In the genomic region with DNA sequence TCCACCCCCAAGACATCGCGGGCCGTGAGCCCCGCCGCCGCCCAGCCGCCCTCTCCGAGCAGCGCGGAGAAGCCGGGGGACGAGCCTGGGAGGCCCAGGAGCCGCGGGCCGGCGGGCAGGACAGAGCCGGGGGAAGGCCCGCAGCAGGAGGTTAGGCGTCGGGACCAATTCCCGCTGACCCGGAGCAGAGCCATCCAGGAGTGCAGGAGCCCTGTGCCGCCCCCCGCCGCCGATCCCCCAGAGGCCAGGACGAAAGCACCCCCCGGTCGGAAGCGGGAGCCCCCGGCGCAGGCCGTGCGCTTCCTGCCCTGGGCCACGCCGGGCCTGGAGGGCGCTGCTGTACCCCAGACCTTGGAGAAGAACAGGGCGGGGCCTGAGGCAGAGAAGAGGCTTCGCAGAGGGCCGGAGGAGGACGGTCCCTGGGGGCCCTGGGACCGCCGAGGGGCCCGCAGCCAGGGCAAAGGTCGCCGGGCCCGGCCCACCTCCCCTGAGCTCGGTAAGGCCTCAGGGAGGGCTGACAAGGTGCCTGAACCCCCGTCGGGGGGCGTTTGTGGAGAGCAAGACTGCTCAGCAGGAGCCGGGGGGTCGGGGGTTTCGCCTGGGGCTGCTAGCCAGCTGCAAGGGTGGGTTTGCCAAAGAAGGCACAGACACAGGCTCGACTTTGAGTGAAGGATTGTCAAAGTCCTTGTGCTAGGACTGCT, we compare ENCODE assay signal across 8 cellular contexts. TPM values are rescaled to one million over a fixed set of nuclear protein-coding genes. Genes with fewer than 3 reads are reported as not detected.
DNase-seq lines count a peak whose midpoint lies in the region; ATAC-seq lines count a peak whose summit lies in the region.
"Had no signal": no experiment of that assay in that cellular context is flagged by ENCODE, and none has a peak within 500 bp of the region (broad histone marks: within the 10 kb centered on the region; RNA-seq: fewer than 3 reads in every experiment).

No MANE protein-coding gene starts in this region.

- peak; percentile 72 for DNase-seq in activated CD8-positive, alpha-beta memory T cell treated with anti-CD3 and anti-CD28 coated beads, Interleukin-2, amount 50 U/mL, for 48 hours
- DNase-seq in mesenchymal stem cell (no peak), NCI-H446 (lab: John Stamatoyannopoulos, UW) (no peak), NOMO-1 (lab: John Stamatoyannopoulos, UW; ENCODE audit: unreplicated experiment in 2 of 2) (no peak)
- DNase-seq: NCI-H2029 treated with DMSO at 0.1 percent for 48 hours had no signal

- peak overlapping the region in 8 of 11 experiments; percentile 11 to 54 (median 38); a peak in 12 of 22 replicates for H3K9ac ChIP-seq in BLaER1 treated with 17β-estradiol and CSF1 and Interleukin-3, amounts not matched to agents 10 nM and 100 nM
- H3K9ac ChIP-seq in mesenchymal stem cell (ENCODE audit: low read length): no peak overlapping the region

- H2BK5ac ChIP-seq in mesenchymal stem cell (ENCODE audit: low read depth, low read length, poor library complexity, severe bottlenecking): no peak overlapping the region

- peaks cover 45 to 68% (median 56%) of the 10 kb centered on the region in 11 experiments for H3K27me3 ChIP-seq in BLaER1 treated with 17β-estradiol and CSF1 and Interleukin-3, amounts not matched to agents 10 nM and 100 nM
- H3K27me3 ChIP-seq in mesenchymal stem cell (ENCODE audit: control insufficient read depth in 1 of 2, insufficient read depth in 1 of 2, low read length in 2 of 2): no peaks in the 10 kb centered on the region

- H2BK12ac ChIP-seq in mesenchymal stem cell (ENCODE audit: low read length in 2 of 2): peak overlapping the region; percentile 18 to 56

- peak overlapping the region in 8 of 10 experiments; percentile 6 to 59 (median 35); a peak in 13 of 20 replicates for H3K4me3 ChIP-seq in BLaER1 treated with 17β-estradiol and CSF1 and Interleukin-3, amounts not matched to agents 10 nM and 100 nM
- H3K4me3 ChIP-seq in mesenchymal stem cell (ENCODE audit: insufficient read depth in 1 of 2, low read depth in 1 of 2, low read length in 2 of 2): no peak overlapping the region

- peak overlapping the region in 1 of 2 experiments; percentile 23 for H3K14ac ChIP-seq in mesenchymal stem cell (ENCODE audit: low read length in 2 of 2)

- H3K4me1 ChIP-seq in BLaER1 treated with 17β-estradiol and CSF1 and Interleukin-3, amounts not matched to agents 10 nM and 100 nM: peaks cover 11 to 53% (median 43%) of the 10 kb centered on the region in 10 experiments; a peak in 18 of 20 replicates
- peaks cover 54% of the 10 kb centered on the region for H3K4me1 ChIP-seq in mesenchymal stem cell (ENCODE audit: control insufficient read depth, insufficient read depth, low read depth, low read length)

- H3K79me1 ChIP-seq in mesenchymal stem cell (replicated peaks; ENCODE audit: low read length, poor library complexity, severe bottlenecking): peaks cover 41% of the 10 kb centered on the region

- H2BK15ac ChIP-seq in mesenchymal stem cell (ENCODE audit: low read depth, poor library complexity, severe bottlenecking): peak overlapping the region; percentile 94

- no peaks in the 10 kb centered on the region for H3K36me3 ChIP-seq in BLaER1 treated with 17β-estradiol and CSF1 and Interleukin-3, amounts not matched to agents 10 nM and 100 nM
- H3K36me3 ChIP-seq in mesenchymal stem cell (ENCODE audit: control insufficient read depth in 1 of 2, insufficient read depth in 2 of 2, low read depth in 1 of 2, low read length in 2 of 2): peaks cover 56 to 66% of the 10 kb centered on the region in 2 experiments

- H3K27ac ChIP-seq in BLaER1 treated with 17β-estradiol and CSF1 and Interleukin-3, amounts not matched to agents 10 nM and 100 nM: no peak overlapping the region
- no peak overlapping the region for H3K27ac ChIP-seq in mesenchymal stem cell (ENCODE audit: low read length, poor library complexity, severe bottlenecking)
- H3K27ac ChIP-seq: epithelial cell of prostate had no signal

- peak overlapping the region in 1 of 2 experiments; percentile 24 for H3K23ac ChIP-seq in mesenchymal stem cell (ENCODE audit: low read length in 2 of 2)

- peak overlapping the region; percentile 83 for H4K8ac ChIP-seq in mesenchymal stem cell (ENCODE audit: low read length)

- H2AFZ ChIP-seq in mesenchymal stem cell (ENCODE audit: low read depth, low read length): peak overlapping the region; percentile 16

- WGBS in mesenchymal stem cell: 32% methylated on average over 55 of the region's 55 CpGs

- peak overlapping the region; percentile 64 to 67 for H3K18ac ChIP-seq in mesenchymal stem cell (ENCODE audit: low read depth in 1 of 2, low read length in 2 of 2)

- ATAC-seq in GM21825 (IDR thresholded peaks at IDR 0.05; ENCODE audit: unreplicated experiment): no peak

- no peaks in the 10 kb centered on the region for H3K9me3 ChIP-seq in BLaER1 treated with 17β-estradiol and CSF1 and Interleukin-3, amounts not matched to agents 10 nM and 100 nM (replicated peaks in 1 of 11)
- H3K9me3 ChIP-seq in mesenchymal stem cell (ENCODE audit: control insufficient read depth, low read length): no peaks in the 10 kb centered on the region

- H4K91ac ChIP-seq in mesenchymal stem cell (ENCODE audit: low read length): peak overlapping the region; percentile 76

- peaks cover 0 to 33% (median 18%) of the 10 kb centered on the region in 11 experiments; a peak in 16 of 22 replicates for H4K20me1 ChIP-seq in BLaER1 treated with 17β-estradiol and CSF1 and Interleukin-3, amounts not matched to agents 10 nM and 100 nM

- peak overlapping the region; percentile 65 for H2BK120ac ChIP-seq in mesenchymal stem cell (ENCODE audit: low read depth, low read length)

- H3K4ac ChIP-seq in mesenchymal stem cell (ENCODE audit: low read depth in 1 of 2, low read length in 2 of 2): peak overlapping the region; percentile 56 to 86

- no peak overlapping the region for H2AK5ac ChIP-seq in mesenchymal stem cell (ENCODE audit: low read length, severe bottlenecking)

- peak overlapping the region; percentile 62 to 80 (median 72) for H3K4me2 ChIP-seq in BLaER1 treated with 17β-estradiol and CSF1 and Interleukin-3, amounts not matched to agents 10 nM and 100 nM
- no peak overlapping the region for H3K4me2 ChIP-seq in mesenchymal stem cell (ENCODE audit: low read length, poor library complexity, severe bottlenecking)

RNA-seq across cellular contexts. Expression of gene SPEG, which starts 14.3 kb away (rescaled TPM):
- polyA plus RNA-seq in mesenchymal stem cell (2013, experiment 1 of 2): 19.3 TPM
- polyA plus RNA-seq in mesenchymal stem cell (2013, experiment 2 of 2): 19.1 TPM

RNA-seq across cellular contexts. Expression of gene DES, which starts 30.7 kb away (rescaled TPM):
- 1.2 TPM for polyA plus RNA-seq in mesenchymal stem cell (2013, experiment 1 of 2)
- 1.8 TPM for polyA plus RNA-seq in mesenchymal stem cell (2013, experiment 2 of 2)

RNA-seq across cellular contexts. Expression of gene GMPPA, which starts 49.8 kb away (rescaled TPM):
- polyA plus RNA-seq in mesenchymal stem cell (2013, experiment 1 of 2): 41.8 TPM
- 41.6 TPM for polyA plus RNA-seq in mesenchymal stem cell (2013, experiment 2 of 2)

Comparison
In these comparisons a context has a peak if more than half of its experiments do, and no peak if none do; other contexts are left out.
1. H3K4me3 ChIP-seq: peak in BLaER1 treated with 17β-estradiol and CSF1 and Interleukin-3, amounts not matched to agents 10 nM and 100 nM (8 of 10); none in mesenchymal stem cell (0 of 2).